12 cellular contexts compared by ENCODE assay signal in genomic region chr5:179284751-179285191, GRCh38.
A peak's percentile ranks its signal among the peaks of the same experiment; 100 is the strongest.
DNase-seq lines count a peak whose midpoint lies in the region; ATAC-seq and TF ChIP-seq lines count a peak whose summit lies in the region.
"Had no signal": no experiment of that assay in that cellular context is flagged by ENCODE, and none has a peak within 500 bp of the region (broad histone marks: within the 10 kb centered on the region; RNA-seq: fewer than 3 reads in every experiment).

No MANE protein-coding gene starts in this region.

- H3K4me2 ChIP-seq in H9 (ENCODE audit: insufficient read depth, insufficient read length, low read length): no peak overlapping the region

- no peaks in the 10 kb centered on the region for H3K23me2 ChIP-seq in H9 (ENCODE audit: insufficient read length, low read depth, low read length, poor library complexity, severe bottlenecking)

- H4K20me1 ChIP-seq in H9 (ENCODE audit: control insufficient read depth, insufficient read depth, insufficient read length): no peaks in the 10 kb centered on the region

- H2BK15ac ChIP-seq in H9 (ENCODE audit: low read depth, low read length): no peak overlapping the region

- no peak overlapping the region for H4K8ac ChIP-seq in H9 (replicated peaks; ENCODE audit: insufficient read length, low read depth, low read length)

- H3K18ac ChIP-seq in H9 (ENCODE audit: insufficient read length, low read depth, low read length): no peak overlapping the region

- peaks cover 0 to 5% of the 10 kb centered on the region in 2 experiments; a peak in 2 of 4 replicates for H3K4me1 Mint-ChIP-seq in H9
- H3K4me1 Mint-ChIP-seq: immature natural killer cell had no signal

- H3K27ac Mint-ChIP-seq in H9: peak overlapping the region in 1 of 3 experiments; percentile 42; a peak in 1 of 7 replicates
- H3K27ac Mint-ChIP-seq: immature natural killer cell had no signal

- no CpG with 5 or more reads among the region's 14 CpGs for WGBS in H9 (ENCODE audit: extremely low coverage, insufficient read length, low lambda C conversion rate)

- no peak overlapping the region for H3K23ac ChIP-seq in H9 (ENCODE audit: insufficient read length, low read depth, low read length)

- peak; percentile 46 for DNase-seq in Ammon's horn (ENCODE audit: low spot score)
- no peak for DNase-seq in adipocyte (ENCODE audit: low read depth)
- DNase-seq in left ventricle myocardium inferior: peak; percentile 13
- peak; percentile 61 for DNase-seq in pons (ENCODE audit: low spot score)
- no peak for DNase-seq in H9
- DNase-seq in activated CD4-positive, CD25-positive, alpha-beta regulatory T cell treated with anti-CD3 and anti-CD28 coated beads, Interleukin-2, amount 50 U/mL, for 72 hours: no peak
- DNase-seq: activated T-cell treated with anti-CD3 and anti-CD28 coated beads, Interleukin-2, amount 50 U/mL, for 1 hour; immature natural killer cell; NCI-H226 had no signal

- H2BK5ac ChIP-seq in H9 (ENCODE audit: insufficient read length, low read length): no peak overlapping the region

- peak overlapping the region; percentile 59 for H3K4me3 ChIP-seq in adipocyte (ENCODE audit: low read length)
- H3K4me3 ChIP-seq in left ventricle myocardium inferior: peak overlapping the region; percentile 44

- no peak for ATAC-seq in HG03025 (IDR thresholded peaks at IDR 0.05; ENCODE audit: low FRiP score, unreplicated experiment)
- no peak for ATAC-seq in HG02571 (IDR thresholded peaks at IDR 0.05; ENCODE audit: unreplicated experiment)

- no peak overlapping the region for H2BK20ac ChIP-seq in H9 (ENCODE audit: low read depth, low read length, poor library complexity, severe bottlenecking)

- no peak overlapping the region for H4K5ac ChIP-seq in H9 (ENCODE audit: insufficient read length, low read depth, low read length)

- H2AK5ac ChIP-seq in H9 (ENCODE audit: insufficient read length, low read length): no peak overlapping the region

- no peaks in the 10 kb centered on the region for H3K79me2 ChIP-seq in H9 (ENCODE audit: insufficient read depth, low read length)

- H2BK12ac ChIP-seq in H9 (ENCODE audit: insufficient read length, low read depth, low read length): no peak overlapping the region

- H3T11ph ChIP-seq in H9 (ENCODE audit: low read length): no peak overlapping the region

- H3K27ac ChIP-seq in left ventricle myocardium inferior (replicated peaks): peak overlapping the region; percentile 58
- H3K27ac ChIP-seq in H9 (ENCODE audit: insufficient read length, low read depth, low read length): no peak overlapping the region
- H3K27ac ChIP-seq: epithelial cell of prostate had no signal

- no peaks in the 10 kb centered on the region for H3K79me1 ChIP-seq in H9 (ENCODE audit: insufficient read depth, low read depth, low read length, poor library complexity, severe bottlenecking)

- no peaks in the 10 kb centered on the region; the same call in 1 of the 2 replicates for H3K27me3 Mint-ChIP-seq in H9 (ENCODE audit: low read depth)

- H3K9ac ChIP-seq in adipocyte (ENCODE audit: low read length): peak overlapping the region; percentile 66
- H3K9ac ChIP-seq in H9 (ENCODE audit: extremely low read depth, insufficient read length, low read length): no peak overlapping the region

- no peak overlapping the region for H3K14ac ChIP-seq in H9 (ENCODE audit: insufficient read depth, low read length)

- no peaks in the 10 kb centered on the region for H3K9me3 Mint-ChIP-seq in H9
- H3K9me3 Mint-ChIP-seq: immature natural killer cell had no signal

- no peak overlapping the region for H3K4ac ChIP-seq in H9 (ENCODE audit: low read depth, low read length)

- H3K27me3 ChIP-seq in adipocyte (replicated peaks; ENCODE audit: control insufficient read depth, insufficient read depth, low read length): no peaks in the 10 kb centered on the region
- H3K27me3 ChIP-seq in left ventricle myocardium inferior (ENCODE audit: low read depth): no peaks in the 10 kb centered on the region
- H3K27me3 ChIP-seq in H9 (ENCODE audit: insufficient read depth, low read length): no peaks in the 10 kb centered on the region

- H2BK120ac ChIP-seq in H9 (ENCODE audit: low read depth, low read length, poor library complexity, severe bottlenecking): no peak overlapping the region

- no peak overlapping the region for H3K4me3 Mint-ChIP-seq in H9
- H3K4me3 Mint-ChIP-seq: immature natural killer cell had no signal

- no peak overlapping the region for H2AFZ ChIP-seq in H9 (ENCODE audit: low read length)

- no peaks in the 10 kb centered on the region for H3K9me3 ChIP-seq in adipocyte (ENCODE audit: control insufficient read depth, low read length)
- H3K9me3 ChIP-seq in left ventricle myocardium inferior (replicated peaks): peaks cover 10% of the 10 kb centered on the region
- H3K9me3 ChIP-seq in H9 (ENCODE audit: control insufficient read depth, low read depth, low read length): no peaks in the 10 kb centered on the region

- H3K4me1 ChIP-seq in adipocyte (ENCODE audit: control insufficient read depth, insufficient read depth, low read length) (peaks cover 43% of the 10 kb centered on the region), left ventricle myocardium inferior (peaks cover 22% of the 10 kb centered on the region), H9 (ENCODE audit: insufficient read depth, low read length) (no peaks in the 10 kb centered on the region)

- H3K36me3 ChIP-seq in adipocyte (ENCODE audit: control insufficient read depth, insufficient read depth, low read length, severe bottlenecking) (peaks cover 4% of the 10 kb centered on the region), left ventricle myocardium inferior (no peaks in the 10 kb centered on the region)

- H4K91ac ChIP-seq in H9 (ENCODE audit: insufficient read length, low read depth, low read length): no peak overlapping the region

- H3K36me3 Mint-ChIP-seq in H9 (ENCODE audit: insufficient read depth in 1 of 3, low read depth in 3 of 3): no peaks in the 10 kb centered on the region
- H3K36me3 Mint-ChIP-seq: immature natural killer cell had no signal

- intact Hi-C loops in left ventricle myocardium inferior (cut with micrococcal nuclease): no loop called here

- H3K56ac ChIP-seq in H9 (ENCODE audit: insufficient read length, low read depth, low read length): no peak overlapping the region

- TF ChIP-seq CTCF in left ventricle myocardium inferior (IDR thresholded peaks at IDR 0.05; ENCODE audit: borderline replicate concordance): no peak
- TF ChIP-seq CTCF in H9 (conservative IDR thresholded peaks at IDR 0.05): no peak

Comparison
In these comparisons a context has a peak if more than half of its experiments do, and no peak if none do; other contexts are left out.
1. DNase-seq: peak in Ammon's horn (single experiment), left ventricle myocardium inferior (single experiment) and pons (single experiment); none in adipocyte (single experiment), H9 (single experiment) and activated CD4-positive, CD25-positive, alpha-beta regulatory T cell treated with anti-CD3 and anti-CD28 coated beads, Interleukin-2, amount 50 U/mL, for 72 hours (single experiment).